23 cellular contexts compared by ENCODE assay signal in genomic region chr10:133070402-133070801, GRCh38. TPM values are rescaled to one million over a fixed set of nuclear protein-coding genes. Genes with fewer than 3 reads are reported as not detected.
DNase-seq lines count a peak whose midpoint lies in the region; FAIRE-seq and TF ChIP-seq lines count a peak whose summit lies in the region.
"Had no signal": no experiment of that assay in that cellular context is flagged by ENCODE, and none has a peak within 500 bp of the region (broad histone marks: within the 10 kb centered on the region; RNA-seq: fewer than 3 reads in every experiment).

No MANE protein-coding gene starts in this region.

- POLR2A ChIA-PET in HEK293 (lab: Yijun Ruan, JAX) = no interaction called here

- H3K79me1 ChIP-seq in neuronal stem cell (ENCODE audit: low read depth, low read length) = no peaks in the 10 kb centered on the region

- H4K20me1 ChIP-seq in BLaER1 = no peaks in the 10 kb centered on the region

- no peak overlapping the region for H3K23ac ChIP-seq in neuronal stem cell (ENCODE audit: low read depth, low read length, poor library complexity)

- no peak overlapping the region for H3K14ac ChIP-seq in neuronal stem cell (ENCODE audit: low read length)

- H2BK120ac ChIP-seq in neuronal stem cell (ENCODE audit: low read depth, low read length) = no peak overlapping the region

- H3K4ac ChIP-seq in neuronal stem cell (ENCODE audit: low read length) = no peak overlapping the region

- H3K27ac ChIP-seq in BLaER1 (peak overlapping the region; percentile 41), HEK293 (ENCODE audit: extremely low read depth, low read depth, low read length) (no peak overlapping the region), neuronal stem cell (replicated peaks; ENCODE audit: low read length) (no peak overlapping the region)
- H3K27ac ChIP-seq: 22Rv1, A549 had no signal

- H2AK5ac ChIP-seq in neuronal stem cell (ENCODE audit: low read depth, low read length) = peak overlapping the region; percentile 96

- WGBS in neuronal stem cell (ENCODE audit: extremely low coverage in 2 of 2, insufficient read length in 2 of 2, insufficient replicate concordance in 1 of 2), 2 donors = no CpG with 5 or more reads among the region's 16 CpGs

- DNase-seq in islet precursor cell = peak; percentile 94
- no peak for DNase-seq in neuronal stem cell (ENCODE audit: low spot score)
- no peak for DNase-seq in frontal cortex (ENCODE audit: low spot score in 2 of 2)
- no peak for DNase-seq in AML-193 (lab: John Stamatoyannopoulos, UW)
- DNase-seq in anterior cingulate cortex (lab: John Stamatoyannopoulos, UW) = no peak
- DNase-seq: C1 segment of cervical spinal cord; CD4-positive, CD25-positive, alpha-beta regulatory T cell; CD8-positive, alpha-beta memory T cell; COR-L47; DMS 273 treated with DMSO at 0.1 percent for 48 hours; DMS53; DND-41; GDM1; H9 had no signal

- no peak overlapping the region for H4K8ac ChIP-seq in neuronal stem cell (ENCODE audit: low read depth, low read length)

- H2BK15ac ChIP-seq in neuronal stem cell (ENCODE audit: low read length) = no peak overlapping the region

- peak overlapping the region; percentile 87 for H2BK5ac ChIP-seq in neuronal stem cell (ENCODE audit: low read length)

- H3K36me3 ChIP-seq in BLaER1 = no peaks in the 10 kb centered on the region
- H3K36me3 ChIP-seq in HEK293 (ENCODE audit: control insufficient read depth in 2 of 2, insufficient read depth in 1 of 2, low read length in 2 of 2) = no peaks in the 10 kb centered on the region
- H3K36me3 ChIP-seq in neuronal stem cell (replicated peaks in 1 of 2; ENCODE audit: control insufficient read depth in 2 of 2, insufficient read depth in 2 of 2, low read length in 2 of 2) = no peaks in the 10 kb centered on the region

- H3K27me3 ChIP-seq in BLaER1 (no peaks in the 10 kb centered on the region), neuronal stem cell (ENCODE audit: control insufficient read depth in 3 of 3, insufficient read depth in 3 of 3, low read depth in 1 of 3, low read length in 3 of 3) (peaks cover 0 to 9% (median 2%) of the 10 kb centered on the region in 3 experiments)

- H3K4me3 ChIP-seq in BLaER1 (peak overlapping the region; percentile 18; the same call in 1 of the 2 replicates), HEK293 (ENCODE audit: low read depth, low read length) (no peak overlapping the region), neuronal stem cell (ENCODE audit: low read length in 2 of 2) (no peak overlapping the region)
- H3K4me3 ChIP-seq: A549 had no signal

- FAIRE-seq in frontal cortex (lab: Jason Lieb, UNC) = no peak
- FAIRE-seq: A549, GM12892, GM18507, H1, HepG2 had no signal

- H3K4me2 ChIP-seq in BLaER1 (peak overlapping the region; percentile 88), neuronal stem cell (ENCODE audit: insufficient read depth, low read length, poor library complexity, severe bottlenecking) (no peak overlapping the region)
- H3K4me2 ChIP-seq: A549 had no signal

- no peaks in the 10 kb centered on the region for H3K9me3 ChIP-seq in BLaER1
- H3K9me3 ChIP-seq in HEK293 (ENCODE audit: control insufficient read depth, insufficient read depth, low read depth, low read length) = no peaks in the 10 kb centered on the region
- peaks cover 0 to 2% of the 10 kb centered on the region in 2 donors for H3K9me3 ChIP-seq in neuronal stem cell (replicated peaks in 1 of 2; ENCODE audit: control insufficient read depth in 2 of 2, insufficient read depth in 1 of 2, low read depth in 1 of 2, low read length in 2 of 2)
- H3K9me3 ChIP-seq: A549 had no signal

- H2BK12ac ChIP-seq in neuronal stem cell (ENCODE audit: low read length) = no peak overlapping the region

- H3K4me1 ChIP-seq in BLaER1 (peaks cover 51% of the 10 kb centered on the region), HEK293 (ENCODE audit: control insufficient read depth, insufficient read depth, low read length) (no peaks in the 10 kb centered on the region), neuronal stem cell (ENCODE audit: control insufficient read depth in 2 of 2, insufficient read depth in 1 of 2, low read depth in 1 of 2, low read length in 2 of 2) (no peaks in the 10 kb centered on the region)
- H3K4me1 ChIP-seq: A549 had no signal

- CTCF ChIA-PET in HEK293 (lab: Yijun Ruan, JAX) = no interaction called here

- peak overlapping the region; percentile 48; the same call in 1 of the 2 replicates for H3K9ac ChIP-seq in BLaER1
- H3K9ac ChIP-seq in neuronal stem cell (ENCODE audit: low read depth, low read length, poor library complexity) = no peak overlapping the region

- TF ChIP-seq CTCF in HEK293 (tag by site-specific recombination; IDR thresholded peaks at IDR 0.05) = no peak

- H2AFZ ChIP-seq in neuronal stem cell (ENCODE audit: low read length) = no peak overlapping the region

- H3K18ac ChIP-seq in neuronal stem cell (ENCODE audit: low read length) = peak overlapping the region; percentile 85

- no peak overlapping the region for H4K91ac ChIP-seq in neuronal stem cell (ENCODE audit: low read depth, low read length, poor library complexity)

TF ChIP-seq in HEK293, 187 proteins besides CTCF, POLR2A, EP300 and RAD21:
- TF ChIP-seq ZNF645 (tag by site-specific recombination; IDR thresholded peaks at IDR 0.05) (no peak), EGR2 (tag by site-specific recombination; IDR thresholded peaks at IDR 0.05; ENCODE audit: low read depth) (peak; percentile 78), ZFHX2 (tag by site-specific recombination; conservative IDR thresholded peaks at IDR 0.05) (peak; percentile 51)

RNA-seq across cellular contexts. Expression of gene ADGRA1, which starts 17.3 kb away (rescaled TPM):
- polyA plus RNA-seq in neuronal stem cell (2013, experiment 1 of 2) = 0.08 TPM
- 0.07 TPM for polyA plus RNA-seq in neuronal stem cell (2013, experiment 2 of 2)
- 2.4 TPM for total RNA-seq in frontal cortex
- total RNA-seq: CD4-positive, CD25-positive, alpha-beta regulatory T cell; CD8-positive, alpha-beta memory T cell; HepG2 had no signal
- polyA plus RNA-seq: A549; CD4-positive, CD25-positive, alpha-beta regulatory T cell; CD8-positive, alpha-beta memory T cell; HepG2; IgD-negative memory B cell had no signal
